Comparison of ENCODE assay signal across 8 cellular contexts in genomic region chr15:71114887-71115566, GRCh38. TPM values are rescaled to one million over a fixed set of nuclear protein-coding genes. Genes with fewer than 3 reads are reported as not detected.
DNase-seq lines count a peak whose midpoint lies in the region; ATAC-seq and TF ChIP-seq lines count a peak whose summit lies in the region.

Gene THSD4 (plus strand): TSS chr15:71115471.

- ATAC-seq in GM19452 (IDR thresholded peaks at IDR 0.05; ENCODE audit: unreplicated experiment) (peak; percentile 66), GM18520 (IDR thresholded peaks at IDR 0.05; ENCODE audit: unreplicated experiment) (no peak)
- peak; percentile 71 for ATAC-seq in activated naive CD8-positive, alpha-beta T cell treated with anti-CD3 and anti-CD28 coated beads, Interleukin-2, amount 10 ng/mL, durations not matched to agents 7 days and 5 days (ENCODE audit: low read depth)

- peaks cover 45% of the 10 kb centered on the region for H3K27me3 Mint-ChIP-seq in activated naive CD8-positive, alpha-beta T cell treated with anti-CD3 and anti-CD28 coated beads, Interleukin-2, amount 10 ng/mL, durations not matched to agents 7 days and 5 days

- TF ChIP-seq CTCF in C4-2B (conservative IDR thresholded peaks at IDR 0.05) (peak; percentile 99), cardiac muscle cell (IDR thresholded peaks at IDR 0.05; ENCODE audit: low read depth, low read length) (peak; percentile 95), prostate gland (IDR thresholded peaks at IDR 0.05) (peak; percentile 96 to 99 (median 98))

- H3K27ac Mint-ChIP-seq in activated naive CD8-positive, alpha-beta T cell treated with anti-CD3 and anti-CD28 coated beads, Interleukin-2, amount 10 ng/mL, durations not matched to agents 7 days and 5 days: no peak within 1 kb of the TSS

- intact Hi-C loops in prostate gland (cut with DNase I): loop anchor here (5.0 kb wide), 4 partner anchors 162 to 327 kb away; no protein-coding TSS in a partner anchor

- H3K27ac ChIP-seq in C4-2B (peak within 1 kb of the TSS; percentile 56), HUES48 (ENCODE audit: low read depth, low read length) (peak within 1 kb of the TSS; percentile 47), SJCRH30 (peak within 1 kb of the TSS; percentile 54), cardiac muscle cell (no peak within 1 kb of the TSS), prostate gland (peak within 1 kb of the TSS; percentile 89 to 93)

- H3K4me1 Mint-ChIP-seq in activated naive CD8-positive, alpha-beta T cell treated with anti-CD3 and anti-CD28 coated beads, Interleukin-2, amount 10 ng/mL, durations not matched to agents 7 days and 5 days: peaks cover 2% of the 10 kb centered on the region

- no peaks in the 10 kb centered on the region for H3K36me3 Mint-ChIP-seq in activated naive CD8-positive, alpha-beta T cell treated with anti-CD3 and anti-CD28 coated beads, Interleukin-2, amount 10 ng/mL, durations not matched to agents 7 days and 5 days

- H3K4me3 Mint-ChIP-seq in activated naive CD8-positive, alpha-beta T cell treated with anti-CD3 and anti-CD28 coated beads, Interleukin-2, amount 10 ng/mL, durations not matched to agents 7 days and 5 days: peak within 1 kb of the TSS; percentile 69

- DNase-seq in SJCRH30 (peak; percentile 89 to 91), cardiac muscle cell (ENCODE audit: low read depth in 1 of 2, low spot score in 1 of 2) (peak; percentile 81 to 87), prostate gland (ENCODE audit: low spot score) (peak; percentile 71)
- DNase-seq in activated naive CD8-positive, alpha-beta T cell treated with anti-CD3 and anti-CD28 coated beads, Interleukin-2, amount 10 ng/mL, durations not matched to agents 7 days and 5 days: peak; percentile 78

- H3K36me3 ChIP-seq in HUES48 (ENCODE audit: control insufficient read depth, insufficient read depth, low read length) (no peaks in the 10 kb centered on the region), SJCRH30 (no peaks in the 10 kb centered on the region), cardiac muscle cell (no peaks in the 10 kb centered on the region), prostate gland (no peaks in the 10 kb centered on the region)

- TF ChIP-seq POLR2A in prostate gland (IDR thresholded peaks at IDR 0.05): no peak

- peak within 1 kb of the TSS; percentile 80 for H3K4me3 ChIP-seq in HUES48 (ENCODE audit: low read depth, low read length)
- peak within 1 kb of the TSS; percentile 84 for H3K4me3 ChIP-seq in SJCRH30
- peak within 1 kb of the TSS; percentile 67 for H3K4me3 ChIP-seq in cardiac muscle cell
- peak within 1 kb of the TSS; percentile 63 to 68 for H3K4me3 ChIP-seq in prostate gland

- no peaks in the 10 kb centered on the region for H3K9me3 ChIP-seq in HUES48 (ENCODE audit: control insufficient read depth, insufficient read depth, low read length)
- H3K9me3 ChIP-seq in SJCRH30 (replicated peaks): no peaks in the 10 kb centered on the region
- no peaks in the 10 kb centered on the region for H3K9me3 ChIP-seq in cardiac muscle cell (ENCODE audit: low read depth)
- no peaks in the 10 kb centered on the region for H3K9me3 ChIP-seq in prostate gland

- no peaks in the 10 kb centered on the region for H3K9me3 Mint-ChIP-seq in activated naive CD8-positive, alpha-beta T cell treated with anti-CD3 and anti-CD28 coated beads, Interleukin-2, amount 10 ng/mL, durations not matched to agents 7 days and 5 days

- H3K9ac ChIP-seq in HUES48 (ENCODE audit: low read depth, low read length): peak within 1 kb of the TSS; percentile 48

- H3K4me1 ChIP-seq in HUES48 (ENCODE audit: control insufficient read depth, insufficient read depth, low read length) (peaks cover 14% of the 10 kb centered on the region), SJCRH30 (no peaks in the 10 kb centered on the region), cardiac muscle cell (ENCODE audit: low read depth) (peaks cover 20% of the 10 kb centered on the region), prostate gland (replicated peaks) (no peaks in the 10 kb centered on the region)

- peaks cover 28% of the 10 kb centered on the region for H3K27me3 ChIP-seq in HUES48 (ENCODE audit: control insufficient read depth, insufficient read depth, low read length)
- no peaks in the 10 kb centered on the region for H3K27me3 ChIP-seq in SJCRH30
- H3K27me3 ChIP-seq in cardiac muscle cell: peaks cover 9% of the 10 kb centered on the region
- H3K27me3 ChIP-seq in prostate gland (replicated peaks; ENCODE audit: insufficient read depth): no peaks in the 10 kb centered on the region

- POLR2A ChIA-PET in activated naive CD8-positive, alpha-beta T cell treated with anti-CD3 and anti-CD28 coated beads, Interleukin-2, amount 10 ng/mL, durations not matched to agents 7 days and 5 days (lab: Charles Lee): no interaction called here

- WGBS in prostate gland: 25% methylated on average over 46 of the region's 52 CpGs

RNA-seq across cellular contexts. Expression of gene THSD4, which starts in this region (rescaled TPM):
- total RNA-seq in SJCRH30 (2014; rRNA removed; shearing (Covaris generic)): 18.1 and 20.7 TPM in 2 replicates
- total RNA-seq in activated naive CD8-positive, alpha-beta T cell treated with anti-CD3 and anti-CD28 coated beads, Interleukin-2, amount 10 ng/mL, durations not matched to agents 7 days and 5 days: not detected
- 6.2 and 25.5 TPM in 2 replicates for total RNA-seq in cardiac muscle cell
- 5.1 and 6.2 TPM in 2 replicates for polyA plus RNA-seq in cardiac muscle cell
- total RNA-seq in prostate gland: 100 to 1,000 TPM in 1 of 2 donors, 10 to 100 TPM in 1; 84.1 to 223 TPM

Comparison
In these comparisons a context has a peak if more than half of its experiments do, and no peak if none do; other contexts are left out.
1. Peak in DNase-seq and ATAC-seq in activated naive CD8-positive, alpha-beta T cell treated with anti-CD3 and anti-CD28 coated beads, Interleukin-2, amount 10 ng/mL, durations not matched to agents 7 days and 5 days; RNA of the gene not detected or under 1 TPM.